Comparison of ENCODE assay signal across 1 cellular context in genomic region chr3:72536206-72536887, GRCh38.
TF ChIP-seq lines count a peak whose summit lies in the region.

No MANE protein-coding gene starts in this region.

TF ChIP-seq in GM23338, 12 proteins besides CTCF, POLR2A, EP300 and RAD21 (continued from another document):
- TF ChIP-seq ZNF462 (CRISPR knock-in tag; IDR thresholded peaks at IDR 0.05) (no peak), STAT1 (IDR thresholded peaks at IDR 0.05; ENCODE audit: unreplicated experiment) (no peak), POLR2AphosphoS5 (IDR thresholded peaks at IDR 0.05; ENCODE audit: low read depth) (no peak), EZH2 (IDR thresholded peaks at IDR 0.05; ENCODE audit: low read depth, unreplicated experiment) (no peak)
